ENCODE assay signal across 28 cellular contexts in genomic region chr1:223030871-223031270, GRCh38.
DNase-seq lines count a peak whose midpoint lies in the region; ATAC-seq and TF ChIP-seq lines count a peak whose summit lies in the region.
"Had no signal": no experiment of that assay in that cellular context is flagged by ENCODE, and none has a peak within 500 bp of the region (broad histone marks: within the 10 kb centered on the region; RNA-seq: fewer than 3 reads in every experiment).

No MANE protein-coding gene starts in this region.

- no peak for TF ChIP-seq CTCF in WTC11 (IDR thresholded peaks at IDR 0.05)

- H4K5ac ChIP-seq in mesendoderm (ENCODE audit: low read length), result peak overlapping the region; percentile 96

- H3K27ac ChIP-seq in mesendoderm (ENCODE audit: low read depth, low read length), result peak overlapping the region; percentile 99
- H3K27ac ChIP-seq: C4-2B, colonic mucosa, upper lobe of right lung had no signal

- H3K4ac ChIP-seq in mesendoderm (ENCODE audit: low read depth, low read length), result peak overlapping the region; percentile 42

- CTCF ChIA-PET in WTC11 (lab: Charles Lee), result interaction anchor here (1.0 to 1.9 kb wide), 5 partner anchors 11 to 236 kb away, joined by 3 to 14 read pairs (median 7); no protein-coding TSS in a partner anchor

- H3K9ac ChIP-seq in ES-I3 (ENCODE audit: low read depth, low read length) (peak overlapping the region; percentile 40), mesendoderm (ENCODE audit: low read length) (peak overlapping the region; percentile 72)

- peak overlapping the region; percentile 89 for H2AK5ac ChIP-seq in mesendoderm (ENCODE audit: low read length)

- peak overlapping the region; percentile 91 for H3K18ac ChIP-seq in mesendoderm (ENCODE audit: low read length)

- DNase-seq in H7, result no peak
- no peak for DNase-seq in WTC11 (ENCODE audit: low spot score)
- DNase-seq in mesendoderm, result peak; percentile 70
- DNase-seq in SW480 (ENCODE audit: low spot score), result no peak
- DNase-seq: activated CD4-positive, alpha-beta T cell treated with anti-CD3 and anti-CD28 coated beads, Interleukin-2, amount 50 U/mL, for 1 hour; activated CD4-positive, CD25-positive, alpha-beta regulatory T cell; activated effector memory CD4-positive, alpha-beta T cell treated with anti-CD3 and anti-CD28 coated beads, Interleukin-2, amount 50 U/mL, for 16 hours; activated T-cell treated with anti-CD3 and anti-CD28 coated beads, Interleukin-2, amount 50 U/mL, for 24 hours; COR-L47; effector CD4-positive, alpha-beta T cell; GF-D8; hippocampal formation; KG1; midbrain; MM.1S; naive B cell; NCI-H1105 treated with DMSO at 0.1 percent for 48 hours; NCI-H1930; upper lobe of right lung had no signal

- peak overlapping the region; percentile 99 for H3K4me3 Mint-ChIP-seq in WTC11
- H3K4me3 Mint-ChIP-seq: activated naive CD8-positive, alpha-beta T cell; activated T-cell treated with anti-CD3 and anti-CD28 coated beads, Interleukin-2, amount 50 U/mL, for 24 hours; naive B cell; stimulated activated effector memory CD8-positive, alpha-beta T cell treated with anti-CD3 and anti-CD28 coated beads, Interleukin-12 subunit alpha, Interleukin-12 subunit beta, amount 100 ng/mL, for 72 hours had no signal

- peak overlapping the region; percentile 100 for H3K27ac Mint-ChIP-seq in WTC11
- H3K27ac Mint-ChIP-seq: activated naive CD8-positive, alpha-beta T cell; activated T-cell treated with anti-CD3 and anti-CD28 coated beads, Interleukin-2, amount 50 U/mL, for 24 hours; stimulated activated effector memory CD8-positive, alpha-beta T cell treated with anti-CD3 and anti-CD28 coated beads, Interleukin-12 subunit alpha, Interleukin-12 subunit beta, amount 100 ng/mL, for 72 hours had no signal

- H3K23ac ChIP-seq in mesendoderm (ENCODE audit: low read length), result no peak overlapping the region

- H3K79me2 ChIP-seq in mesendoderm (ENCODE audit: control insufficient read depth, insufficient read depth, low read length), result peaks cover 7% of the 10 kb centered on the region

- H2BK15ac ChIP-seq in mesendoderm (replicated peaks; ENCODE audit: low read depth), result no peak overlapping the region

- peak overlapping the region; percentile 38 for H3K4me2 ChIP-seq in mesendoderm (ENCODE audit: low read length)

- peak overlapping the region; percentile 78 for H2BK120ac ChIP-seq in mesendoderm (ENCODE audit: low read depth, low read length)

- H3K4me1 ChIP-seq in ES-I3 (ENCODE audit: insufficient read depth, low read length), result peaks cover 48% of the 10 kb centered on the region
- peaks cover 22% of the 10 kb centered on the region for H3K4me1 ChIP-seq in mesendoderm (ENCODE audit: control insufficient read depth, low read depth, low read length)
- H3K4me1 ChIP-seq: colonic mucosa, gastroesophageal sphincter, upper lobe of right lung had no signal

- H3K36me3 Mint-ChIP-seq in WTC11, result peaks cover 31% of the 10 kb centered on the region
- H3K36me3 Mint-ChIP-seq: activated naive CD8-positive, alpha-beta T cell; naive B cell; stimulated activated effector memory CD8-positive, alpha-beta T cell treated with anti-CD3 and anti-CD28 coated beads, Interleukin-12 subunit alpha, Interleukin-12 subunit beta, amount 100 ng/mL, for 72 hours had no signal

- H3K9me3 Mint-ChIP-seq in WTC11, result no peaks in the 10 kb centered on the region
- H3K9me3 Mint-ChIP-seq: activated T-cell treated with anti-CD3 and anti-CD28 coated beads, Interleukin-2, amount 50 U/mL, for 24 hours; naive B cell; stimulated activated effector memory CD8-positive, alpha-beta T cell treated with anti-CD3 and anti-CD28 coated beads, Interleukin-12 subunit alpha, Interleukin-12 subunit beta, amount 100 ng/mL, for 72 hours had no signal

- peak overlapping the region; percentile 99 for H2BK5ac ChIP-seq in mesendoderm (ENCODE audit: low read length)

- peak overlapping the region; percentile 16; the same call in 1 of the 2 replicates for H3K4me3 ChIP-seq in H7 (ENCODE audit: insufficient read depth, low read depth, low read length)
- H3K4me3 ChIP-seq in mesendoderm (ENCODE audit: low read length), result no peak overlapping the region
- H3K4me3 ChIP-seq: colonic mucosa, gastroesophageal sphincter, upper lobe of right lung had no signal

- H4K8ac ChIP-seq in mesendoderm (ENCODE audit: low read depth, low read length), result no peak overlapping the region

- POLR2A ChIA-PET in WTC11 (lab: Charles Lee), result interaction anchor here (0.6 to 1.6 kb wide), 6 partner anchors 8 to 58 kb away, joined by 3 to 5 read pairs (median 3); no protein-coding TSS in a partner anchor

- peaks cover 2% of the 10 kb centered on the region for H3K79me1 ChIP-seq in mesendoderm (ENCODE audit: low read length)

- H3K56ac ChIP-seq in mesendoderm (ENCODE audit: low read length), result peak overlapping the region; percentile 89

- peaks cover 2% of the 10 kb centered on the region for H3K27me3 Mint-ChIP-seq in WTC11 (ENCODE audit: low read depth)
- H3K27me3 Mint-ChIP-seq: activated naive CD8-positive, alpha-beta T cell had no signal

- H3K36me3 ChIP-seq in ES-I3 (ENCODE audit: insufficient read depth, low read length) (no peaks in the 10 kb centered on the region), H7 (replicated peaks; ENCODE audit: control insufficient read depth, insufficient read depth, low read length) (no peaks in the 10 kb centered on the region), mesendoderm (ENCODE audit: control insufficient read depth, insufficient read depth, low read length) (no peaks in the 10 kb centered on the region)
- H3K36me3 ChIP-seq: colonic mucosa, gastroesophageal sphincter, upper lobe of right lung had no signal

- ATAC-seq in WTC11 (peak; percentile 18), HG02610 (IDR thresholded peaks at IDR 0.05; ENCODE audit: unreplicated experiment) (no peak), HG02840 (IDR thresholded peaks at IDR 0.05; ENCODE audit: low FRiP score, unreplicated experiment) (no peak), HG03460 (IDR thresholded peaks at IDR 0.05; ENCODE audit: unreplicated experiment) (no peak)
- ATAC-seq: upper lobe of right lung had no signal

- WGBS in mesendoderm (ENCODE audit: extremely low coverage, insufficient coverage, low lambda C conversion rate), result no CpG with 5 or more reads among the region's 7 CpGs

- peaks cover 62% of the 10 kb centered on the region for H3K4me1 Mint-ChIP-seq in WTC11
- H3K4me1 Mint-ChIP-seq: naive B cell had no signal

- H3K9me3 ChIP-seq in ES-I3 (ENCODE audit: control insufficient read depth, insufficient read depth, low read length), result no peaks in the 10 kb centered on the region
- H3K9me3 ChIP-seq: colonic mucosa, gastroesophageal sphincter, upper lobe of right lung had no signal

- no peaks in the 10 kb centered on the region for H3K27me3 ChIP-seq in H7 (ENCODE audit: control insufficient read depth, insufficient read depth, low read length)
- H3K27me3 ChIP-seq in mesendoderm (ENCODE audit: insufficient read depth, low read length, poor library complexity), result no peaks in the 10 kb centered on the region
- H3K27me3 ChIP-seq: colonic mucosa, gastroesophageal sphincter, upper lobe of right lung had no signal

TF ChIP-seq in WTC11, 78 proteins besides CTCF, POLR2A, EP300 and RAD21:
- TF ChIP-seq FOXK1 (CRISPR knock-in tag; IDR thresholded peaks at IDR 0.05), result no peak
- peak; percentile 21; the same call in 1 of the 2 replicates for TF ChIP-seq SP1 (CRISPR knock-in tag; conservative IDR thresholded peaks at IDR 0.05)
